ENCODE assay signal across 23 cellular contexts in genomic region chr2:63776382-63776781, GRCh38.
DNase-seq lines count a peak whose midpoint lies in the region; ATAC-seq and TF ChIP-seq lines count a peak whose summit lies in the region.
"Had no signal": no experiment of that assay in that cellular context is flagged by ENCODE, and none has a peak within 500 bp of the region (broad histone marks: within the 10 kb centered on the region; RNA-seq: fewer than 3 reads in every experiment).

No MANE protein-coding gene starts in this region.

- H3K4me1 ChIP-seq in colonic mucosa = no peaks in the 10 kb centered on the region
- peaks cover 0 to 11% of the 10 kb centered on the region in 2 donors for H3K4me1 ChIP-seq in mucosa of rectum (ENCODE audit: control insufficient read depth in 2 of 2, insufficient read depth in 2 of 2, low read length in 2 of 2)
- H3K4me1 ChIP-seq: BE2C, BLaER1 had no signal

- H3K9me3 ChIP-seq in colonic mucosa = no peaks in the 10 kb centered on the region
- H3K9me3 ChIP-seq in mucosa of rectum (ENCODE audit: control insufficient read depth in 2 of 2, low read length in 2 of 2) = no peaks in the 10 kb centered on the region
- H3K9me3 ChIP-seq: BE2C, BLaER1 had no signal

- H3K9ac ChIP-seq in colonic mucosa (ENCODE audit: low read depth in 2 of 2, low read length in 2 of 2) (no peak overlapping the region), mucosa of rectum (ENCODE audit: low read depth in 1 of 2, low read length in 2 of 2) (no peak overlapping the region)
- H3K9ac ChIP-seq: BLaER1 had no signal

- peak; percentile 27 for ATAC-seq in left colon
- ATAC-seq: GM12878 had no signal

- no peak overlapping the region for H3K4me3 ChIP-seq in colonic mucosa
- H3K4me3 ChIP-seq in mucosa of rectum (ENCODE audit: low read length in 2 of 2) = no peak overlapping the region
- H3K4me3 ChIP-seq: BLaER1, GM12878 had no signal

- DNase-seq in colonic mucosa = peak; percentile 38
- DNase-seq in left colon = no peak
- DNase-seq in activated T-cell treated with anti-CD3 and anti-CD28 coated beads for 4 hours = no peak
- no peak for DNase-seq in mesenteric fat pad (ENCODE audit: low spot score)
- DNase-seq in hippocampal formation (lab: John Stamatoyannopoulos, UW) = no peak
- DNase-seq: 8988T; ACHN; BE2C; C1 segment of cervical spinal cord; CD4-positive, alpha-beta memory T cell; CD4-positive, CD25-positive, alpha-beta regulatory T cell; CD8-positive, alpha-beta memory T cell; COR-L47; DMS 273 treated with DMSO at 0.1 percent for 48 hours; DMS153; DMS53; DMS79; DND-41; EL; GDM1 had no signal

- intact Hi-C loops in colonic mucosa (cut with DNase I) (no loop called here), left colon (cut with DNase I, micrococcal nuclease) (no loop called here)

- TF ChIP-seq CTCF in colonic mucosa (IDR thresholded peaks at IDR 0.05) = no peak

- H3K36me3 ChIP-seq in colonic mucosa (no peaks in the 10 kb centered on the region), mucosa of rectum (ENCODE audit: control insufficient read depth in 2 of 2, insufficient read depth in 2 of 2, low read length in 2 of 2) (no peaks in the 10 kb centered on the region)
- H3K36me3 ChIP-seq: BE2C, BLaER1 had no signal

- H3K27ac ChIP-seq in colonic mucosa = peak overlapping the region; percentile 56
- peak overlapping the region; percentile 66 to 73 for H3K27ac ChIP-seq in mucosa of rectum (ENCODE audit: low read depth in 2 of 2, low read length in 2 of 2)
- H3K27ac ChIP-seq: BLaER1 had no signal

- H3K27me3 ChIP-seq in colonic mucosa (no peaks in the 10 kb centered on the region), mucosa of rectum (ENCODE audit: control insufficient read depth in 2 of 2, insufficient read depth in 2 of 2, low read length in 2 of 2) (no peaks in the 10 kb centered on the region)
- H3K27me3 ChIP-seq: BE2C, BLaER1 had no signal
